Comparison of ENCODE assay signal across 13 cellular contexts in genomic region chr4:104493071-104493831, GRCh38. TPM values are rescaled to one million over a fixed set of nuclear protein-coding genes. Genes with fewer than 3 reads are reported as not detected.
DNase-seq lines count a peak whose midpoint lies in the region; ATAC-seq and TF ChIP-seq lines count a peak whose summit lies in the region.
"Had no signal": no experiment of that assay in that cellular context is flagged by ENCODE, and none has a peak within 500 bp of the region (broad histone marks: within the 10 kb centered on the region; RNA-seq: fewer than 3 reads in every experiment).

No MANE protein-coding gene starts in this region.

- TF ChIP-seq POLR2A in gastroesophageal sphincter (IDR thresholded peaks at IDR 0.05): no peak

- H2AFZ ChIP-seq in KMS-11 (ENCODE audit: low read depth) (no peak overlapping the region), osteoblast (ENCODE audit: low read length) (no peak overlapping the region)

- H3K27me3 ChIP-seq in KMS-11 (ENCODE audit: insufficient read depth, low read depth) (no peaks in the 10 kb centered on the region), gastroesophageal sphincter (no peaks in the 10 kb centered on the region), osteoblast (ENCODE audit: insufficient read depth, low read length) (peaks cover 15% of the 10 kb centered on the region)

- H3K9me3 ChIP-seq in ES-I3 (ENCODE audit: control insufficient read depth, insufficient read depth, low read length): no peaks in the 10 kb centered on the region
- H3K9me3 ChIP-seq in gastroesophageal sphincter: no peaks in the 10 kb centered on the region
- no peaks in the 10 kb centered on the region for H3K9me3 ChIP-seq in osteoblast (ENCODE audit: low read depth, low read length)

- TF ChIP-seq EP300 in gastroesophageal sphincter (IDR thresholded peaks at IDR 0.05): no peak

- H3K9ac ChIP-seq in ES-I3 (ENCODE audit: low read depth, low read length) (peak overlapping the region; percentile 68; the same call in 1 of the 2 replicates), KMS-11 (peak overlapping the region; percentile 66)

- H4K20me1 ChIP-seq in KMS-11 (ENCODE audit: insufficient read depth) (no peaks in the 10 kb centered on the region), osteoblast (ENCODE audit: insufficient read depth, low read length) (no peaks in the 10 kb centered on the region)

- H3K4me1 ChIP-seq in ES-I3 (ENCODE audit: insufficient read depth, low read length) (peaks cover 15% of the 10 kb centered on the region), KMS-11 (ENCODE audit: low read depth, poor library complexity, severe bottlenecking) (peaks cover 38% of the 10 kb centered on the region), gastroesophageal sphincter (peaks cover 0 to 63% (median 0%) of the 10 kb centered on the region in 3 donors), osteoblast (ENCODE audit: insufficient read depth, low read length) (peaks cover 5% of the 10 kb centered on the region)

- H3K36me3 ChIP-seq in ES-I3 (ENCODE audit: insufficient read depth, low read length): no peaks in the 10 kb centered on the region
- H3K36me3 ChIP-seq in KMS-11 (ENCODE audit: insufficient read depth): no peaks in the 10 kb centered on the region
- H3K36me3 ChIP-seq in gastroesophageal sphincter: no peaks in the 10 kb centered on the region
- H3K36me3 ChIP-seq in osteoblast (ENCODE audit: insufficient read depth, low read length): no peaks in the 10 kb centered on the region

- DNase-seq in osteoblast (ENCODE audit: insufficient read length, low spot score, missing footprints) (peak; percentile 64), NOMO-1 treated with dmso at 0.1 percent for 144 hours (lab: John Stamatoyannopoulos, UW; ENCODE audit: unreplicated experiment) (no peak)
- DNase-seq in stimulated activated naive CD4-positive, alpha-beta T cell (lab: John Stamatoyannopoulos, UW): no peak
- DNase-seq: activated CD4-positive, alpha-beta T cell treated with anti-CD3 and anti-CD28 coated beads for 36 hours; activated gamma-delta T cell treated with Interleukin-2 at 50 U/mL for 16 hours; SHP77 treated with DMSO at 0.1 percent for 48 hours; stimulated activated naive CD8-positive, alpha-beta T cell treated with anti-CD3 and anti-CD28 coated beads, Interleukin-15, Interleukin-2, amounts not matched to agents 100 U/mL and 50 U/mL, for 24 hours had no signal

- H3K79me2 ChIP-seq in KMS-11 (ENCODE audit: insufficient read depth, low read depth) (peaks cover 46% of the 10 kb centered on the region), osteoblast (ENCODE audit: insufficient read depth, low read length) (no peaks in the 10 kb centered on the region)

- 75 to 92% methylated on average over 1 to 3 of the region's 3 CpGs for WGBS in gastroesophageal sphincter (ENCODE audit: low coverage in 1 of 2), 2 donors

- H3K27ac ChIP-seq in KMS-11 (peak overlapping the region; percentile 86), gastroesophageal sphincter (peak overlapping the region; percentile 75 to 93 (median 90)), osteoblast (ENCODE audit: low read depth, low read length) (no peak overlapping the region)
- H3K27ac ChIP-seq: coronary artery had no signal

- ATAC-seq in gastroesophageal sphincter (no peak), GM21390 (IDR thresholded peaks at IDR 0.05; ENCODE audit: unreplicated experiment) (no peak), HG03432 (IDR thresholded peaks at IDR 0.05; ENCODE audit: unreplicated experiment) (no peak)
- ATAC-seq: activated CD4-positive, alpha-beta T cell treated with anti-CD3 and anti-CD28 coated beads for 36 hours; stimulated activated naive CD8-positive, alpha-beta T cell treated with anti-CD3 and anti-CD28 coated beads, Interleukin-15, Interleukin-2, amounts not matched to agents 100 U/mL and 50 U/mL, for 24 hours had no signal

- H3K4me2 ChIP-seq in KMS-11: peak overlapping the region; percentile 73
- H3K4me2 ChIP-seq in osteoblast (ENCODE audit: insufficient read depth, low read length): no peak overlapping the region

- TF ChIP-seq CTCF in KMS-11 (conservative IDR thresholded peaks at IDR 0.05; ENCODE audit: low read depth, low read length): no peak
- no peak for TF ChIP-seq CTCF in gastroesophageal sphincter (IDR thresholded peaks at IDR 0.05)
- no peak for TF ChIP-seq CTCF in osteoblast (IDR thresholded peaks at IDR 0.05; ENCODE audit: extremely low read depth, low read depth, low read length)

- H3K4me3 ChIP-seq in KMS-11 (IDR thresholded peaks at IDR 0.05; ENCODE audit: insufficient read depth, low read depth, low read length) (no peak overlapping the region), gastroesophageal sphincter (peak overlapping the region in 1 of 2 donors; percentile 63), osteoblast (ENCODE audit: insufficient read depth, low read length) (no peak overlapping the region)

RNA-seq across cellular contexts. Expression of gene CXXC4, which starts 1.4 kb away (rescaled TPM):
- total RNA-seq in gastroesophageal sphincter: 1 to 10 TPM in 3 of 4 donors, under 1 TPM in 1; 0.40 to 4.8 (median 3.0) TPM
- total RNA-seq in osteoblast: not detected in 2 replicates
- total RNA-seq: activated CD4-positive, alpha-beta T cell treated with anti-CD3 and anti-CD28 coated beads for 36 hours had no signal
